Comparison of ENCODE assay signal across 8 cellular contexts in the genomic region with DNA sequence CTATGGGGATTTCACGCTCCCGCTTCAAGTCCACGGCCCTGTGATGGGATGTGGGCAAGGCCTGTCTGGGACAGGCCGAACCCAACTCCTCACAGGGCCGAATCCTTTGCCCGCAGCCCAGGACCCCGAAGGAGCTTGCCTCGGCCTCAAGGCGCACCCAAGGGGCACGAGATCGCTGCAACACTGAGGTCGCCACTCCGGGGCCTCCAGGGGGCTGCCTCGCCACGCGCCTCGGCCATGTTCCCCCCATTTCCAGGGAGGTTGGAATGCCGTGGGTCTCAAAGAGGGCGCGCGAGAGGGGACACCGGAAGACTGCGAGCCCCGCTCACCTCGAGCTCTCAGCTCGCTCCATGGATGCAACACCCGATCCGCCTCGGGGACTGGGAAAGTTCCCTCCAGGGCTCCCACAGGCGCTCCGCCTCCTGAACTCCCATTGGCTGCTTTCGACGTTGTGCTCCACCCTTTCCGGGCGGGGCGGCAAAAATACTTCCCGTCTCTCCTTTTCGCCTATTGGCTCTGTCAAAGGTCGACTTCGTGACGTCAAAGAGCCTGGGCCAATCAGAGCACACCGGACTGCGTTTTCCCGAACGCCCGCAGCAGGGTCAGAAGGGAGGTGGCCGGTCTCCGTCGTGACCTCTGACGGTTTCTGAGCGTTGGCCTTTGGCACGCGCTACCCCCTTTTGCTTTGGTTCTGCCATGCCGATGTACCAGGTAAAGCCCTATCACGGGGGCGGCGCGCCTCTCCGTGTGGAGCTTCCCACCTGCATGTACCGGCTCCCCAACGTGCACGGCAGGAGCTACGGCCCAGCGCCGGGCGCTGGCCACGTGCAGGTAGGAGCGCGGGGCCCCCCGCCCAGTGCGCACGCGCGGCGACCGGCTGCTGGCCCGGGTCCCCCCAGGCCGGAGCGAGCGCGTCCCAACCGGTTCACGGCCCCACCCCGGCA. TPM values are rescaled to one million over a fixed set of nuclear protein-coding genes. Genes with fewer than 3 reads are reported as not detected.
DNase-seq lines count a peak whose midpoint lies in the region; ATAC-seq and TF ChIP-seq lines count a peak whose summit lies in the region.

AIMP2 (plus strand) TSS at position 605 of the 944 bp plus-strand sequence; CDS start at position 697, 92 bp downstream.
A gene with protein sequence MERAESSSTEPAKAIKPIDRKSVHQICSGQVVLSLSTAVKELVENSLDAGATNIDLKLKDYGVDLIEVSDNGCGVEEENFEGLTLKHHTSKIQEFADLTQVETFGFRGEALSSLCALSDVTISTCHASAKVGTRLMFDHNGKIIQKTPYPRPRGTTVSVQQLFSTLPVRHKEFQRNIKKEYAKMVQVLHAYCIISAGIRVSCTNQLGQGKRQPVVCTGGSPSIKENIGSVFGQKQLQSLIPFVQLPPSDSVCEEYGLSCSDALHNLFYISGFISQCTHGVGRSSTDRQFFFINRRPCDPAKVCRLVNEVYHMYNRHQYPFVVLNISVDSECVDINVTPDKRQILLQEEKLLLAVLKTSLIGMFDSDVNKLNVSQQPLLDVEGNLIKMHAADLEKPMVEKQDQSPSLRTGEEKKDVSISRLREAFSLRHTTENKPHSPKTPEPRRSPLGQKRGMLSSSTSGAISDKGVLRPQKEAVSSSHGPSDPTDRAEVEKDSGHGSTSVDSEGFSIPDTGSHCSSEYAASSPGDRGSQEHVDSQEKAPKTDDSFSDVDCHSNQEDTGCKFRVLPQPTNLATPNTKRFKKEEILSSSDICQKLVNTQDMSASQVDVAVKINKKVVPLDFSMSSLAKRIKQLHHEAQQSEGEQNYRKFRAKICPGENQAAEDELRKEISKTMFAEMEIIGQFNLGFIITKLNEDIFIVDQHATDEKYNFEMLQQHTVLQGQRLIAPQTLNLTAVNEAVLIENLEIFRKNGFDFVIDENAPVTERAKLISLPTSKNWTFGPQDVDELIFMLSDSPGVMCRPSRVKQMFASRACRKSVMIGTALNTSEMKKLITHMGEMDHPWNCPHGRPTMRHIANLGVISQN (minus strand): TSS at position 382 of the 944 bp plus-strand sequence. CDS start 30 bp downstream, at position 352.

- H3K4me2 ChIP-seq in PC-9: peak within 1 kb of the TSS; percentile 98

- CTCF ChIA-PET in PC-9 (lab: Charles Lee): interaction anchor here (0.7 kb wide), 1 partner anchor 47 kb away, joined by 4 read pairs; no protein-coding TSS in a partner anchor

- no peaks in the 10 kb centered on the region for H3K9me2 ChIP-seq in PC-9 (ENCODE audit: insufficient read depth)

- H3K27me3 ChIP-seq in PC-9 (ENCODE audit: insufficient read depth, low read depth) (no peaks in the 10 kb centered on the region), mucosa of rectum (ENCODE audit: control insufficient read depth in 2 of 2, insufficient read depth in 2 of 2, low read length in 2 of 2) (no peaks in the 10 kb centered on the region)

- peaks cover 72% of the 10 kb centered on the region for H3K79me2 ChIP-seq in PC-9 (ENCODE audit: low read depth)

- peak within 1 kb of the TSS; percentile 79 to 84 for H3K9ac ChIP-seq in mucosa of rectum (ENCODE audit: low read depth in 1 of 2, low read length in 2 of 2)

- peak within 1 kb of the TSS; percentile 78 for H3K4me3 ChIP-seq in Jurkat, Clone E6-1 (ENCODE audit: low read length)
- H3K4me3 ChIP-seq in PC-9 (peak within 1 kb of the TSS; percentile 100), epithelial cell of proximal tubule (ENCODE audit: low read depth, low read length) (peak within 1 kb of the TSS; percentile 99), mucosa of rectum (ENCODE audit: low read length in 2 of 2) (peak within 1 kb of the TSS; percentile 85 to 86)

- no peaks in the 10 kb centered on the region for H4K20me1 ChIP-seq in PC-9 (ENCODE audit: insufficient read depth)

- DNase-seq in DMS53 treated with DMSO at 0.1 percent for 48 hours (lab: John Stamatoyannopoulos, UW; ENCODE audit: unreplicated experiment) (peak; percentile 99), PC-9 (peak; percentile 98 to 99), epithelial cell of proximal tubule (ENCODE audit: low read depth) (peak; percentile 94)
- DNase-seq in Jurkat, Clone E6-1 (ENCODE audit: low read depth, low spot score): peak; percentile 93
- peak; percentile 95 for DNase-seq in activated T-cell treated with anti-CD3 and anti-CD28 coated beads, Interleukin-2, amount 50 U/mL, for 1 hour
- DNase-seq in stimulated activated CD8-positive, alpha-beta memory T cell treated with anti-CD3 and anti-CD28 coated beads, Interleukin-4, amount 100 ng/mL, for 48 hours: peak; percentile 98

- TF ChIP-seq CTCF in PC-9 (conservative IDR thresholded peaks at IDR 0.05) (no peak), epithelial cell of proximal tubule (conservative IDR thresholded peaks at IDR 0.05; ENCODE audit: low read depth, low read length) (peak; percentile 11)

- peak; percentile 94 for ATAC-seq in GM21619 (IDR thresholded peaks at IDR 0.05; ENCODE audit: unreplicated experiment)

- H3K27ac ChIP-seq in PC-9: peak within 1 kb of the TSS; percentile 85
- H3K27ac ChIP-seq in mucosa of rectum (ENCODE audit: low read depth in 2 of 2, low read length in 2 of 2): peak within 1 kb of the TSS; percentile 88 to 96

- no peaks in the 10 kb centered on the region for H3K9me3 ChIP-seq in PC-9 (ENCODE audit: insufficient read depth, low read depth)
- H3K9me3 ChIP-seq in mucosa of rectum (ENCODE audit: control insufficient read depth in 2 of 2, low read length in 2 of 2): no peaks in the 10 kb centered on the region

- peaks cover 17% of the 10 kb centered on the region for H3F3A ChIP-seq in PC-9 (ENCODE audit: insufficient read depth, low read depth)

- intact Hi-C loops in PC-9 (cut with micrococcal nuclease; ENCODE audit: unreplicated experiment): loop anchor here (1.0 to 5.0 kb wide), 2 partner anchors 14 to 428 kb away; no protein-coding TSS in a partner anchor

- H3K36me3 ChIP-seq in PC-9 (ENCODE audit: low read depth) (peaks cover 29% of the 10 kb centered on the region; the same call in 1 of the 2 replicates), mucosa of rectum (ENCODE audit: control insufficient read depth in 2 of 2, insufficient read depth in 2 of 2, low read length in 2 of 2) (no peaks in the 10 kb centered on the region)

- H2AFZ ChIP-seq in PC-9: peak within 1 kb of the TSS; percentile 99

- POLR2A ChIA-PET in PC-9 (lab: Charles Lee; ENCODE audit: unreplicated experiment): interaction anchor here (0.5 to 0.9 kb wide), 11 partner anchors 12 to 832 kb away, joined by 3 to 14 read pairs (median 6); partner anchors contain the start of gene RNF216

- TSS peak; percentile 70 for BruUV-seq in PC-9 (replicated peaks; lab: Mats Ljungman, UMichigan)

- H3K4me1 ChIP-seq in PC-9 (replicated peaks; ENCODE audit: insufficient read depth): peaks cover 19% of the 10 kb centered on the region
- peaks cover 8 to 24% of the 10 kb centered on the region in 2 donors for H3K4me1 ChIP-seq in mucosa of rectum (ENCODE audit: control insufficient read depth in 2 of 2, insufficient read depth in 2 of 2, low read length in 2 of 2)

RNA-seq across cellular contexts. Expression of gene AIMP2, which starts in this region (rescaled TPM):
- polyA plus RNA-seq in Jurkat, Clone E6-1 (2012; ENCODE audit: insufficient read depth, insufficient read length): 83.7 TPM
- 65.1 and 73.8 TPM in 2 replicates for total RNA-seq in PC-9 (2021)
- 113 and 128 TPM in 2 replicates for total RNA-seq in epithelial cell of proximal tubule

RNA-seq across cellular contexts. Expression of the second gene that starts in this region (rescaled TPM):
- polyA plus RNA-seq in Jurkat, Clone E6-1 (2012; ENCODE audit: insufficient read depth, insufficient read length): 28.0 TPM
- total RNA-seq in PC-9 (2021) (30.4 and 32.1 TPM in 2 replicates), epithelial cell of proximal tubule (12.3 and 14.3 TPM in 2 replicates)

Comparison
In these comparisons a context has a peak if more than half of its experiments do, and no peak if none do; other contexts are left out.
1. Peak in every context shown above with its lines: DNase-seq, ATAC-seq, H3K4me3 ChIP-seq and H3K27ac ChIP-seq.